In genomic region chr5:1524481-1524798, GRCh38 we compare ENCODE assay signal across 9 cellular contexts. TPM values are rescaled to one million over a fixed set of nuclear protein-coding genes. Genes with fewer than 3 reads are reported as not detected.
DNase-seq lines count a peak whose midpoint lies in the region; ATAC-seq, FAIRE-seq and TF ChIP-seq lines count a peak whose summit lies in the region.
"Had no signal": no experiment of that assay in that cellular context is flagged by ENCODE, and none has a peak within 500 bp of the region (broad histone marks: within the 10 kb centered on the region; RNA-seq: fewer than 3 reads in every experiment).

No MANE protein-coding gene starts in this region.

- peak overlapping the region; percentile 72 for H3K27ac Mint-ChIP-seq in activated CD4-positive, alpha-beta T cell treated with anti-CD3 and anti-CD28 coated beads, Interleukin-2, amount 10 ng/mL, durations not matched to agents 7 days and 5 days

- ATAC-seq in K562, result peak; percentile 11
- ATAC-seq in right lobe of liver, result peak in 3 of 4 donors; percentile 2 to 9 (median 5)
- ATAC-seq in GM18909 (IDR thresholded peaks at IDR 0.05; ENCODE audit: poor library complexity, unreplicated experiment), result no peak

- peaks cover 16 to 47% of the 10 kb centered on the region in 2 experiments; a peak in 3 of 5 replicates for H3K4me1 ChIP-seq in K562 (replicated peaks in 1 of 2; ENCODE audit: control insufficient read depth in 2 of 2, insufficient read depth in 2 of 2, low read length in 2 of 2)
- H3K4me1 ChIP-seq in right lobe of liver, result peaks cover 0 to 4% (median 0%) of the 10 kb centered on the region in 4 donors
- peaks cover 0 to 26% (median 21%) of the 10 kb centered on the region in 4 donors for H3K4me1 ChIP-seq in tibial artery

- no peaks in the 10 kb centered on the region for H3K9me1 ChIP-seq in K562 (ENCODE audit: control insufficient read depth, insufficient read depth, low read length)

- H3K9me3 ChIP-seq in K562 (replicated peaks; ENCODE audit: control insufficient read depth, insufficient read depth, low read depth, low read length) (no peaks in the 10 kb centered on the region), right lobe of liver (no peaks in the 10 kb centered on the region), tibial artery (no peaks in the 10 kb centered on the region)

- H3K36me3 ChIP-seq in K562 (ENCODE audit: control insufficient read depth, insufficient read depth, low read length), result peaks cover 4% of the 10 kb centered on the region; the same call in 1 of the 3 replicates
- no peaks in the 10 kb centered on the region for H3K36me3 ChIP-seq in right lobe of liver
- H3K36me3 ChIP-seq in tibial artery, result peaks cover 0 to 14% (median 6%) of the 10 kb centered on the region in 3 donors

- POLR2A ChIA-PET in activated CD4-positive, alpha-beta T cell treated with anti-CD3 and anti-CD28 coated beads, Interleukin-2, amount 10 ng/mL, durations not matched to agents 7 days and 5 days (lab: Charles Lee), result no interaction called here
- POLR2A ChIA-PET in K562 (lab: Yijun Ruan, JAX), result interaction anchor here (1.1 to 1.2 kb wide), 2 partner anchors 12 to 17 kb away, joined by 3 read pairs; no protein-coding TSS in a partner anchor

- TF ChIP-seq POLR2A in K562 (conservative IDR thresholded peaks at IDR 0.05), result no peak
- TF ChIP-seq POLR2A in right lobe of liver (IDR thresholded peaks at IDR 0.05), result no peak

- H3K27me3 Mint-ChIP-seq in activated CD4-positive, alpha-beta T cell treated with anti-CD3 and anti-CD28 coated beads, Interleukin-2, amount 10 ng/mL, durations not matched to agents 7 days and 5 days, result peaks cover 2% of the 10 kb centered on the region

- no peak for FAIRE-seq in K562 (lab: Jason Lieb, UNC)
- FAIRE-seq: endometrium had no signal

- peak overlapping the region; percentile 72 to 95 for H3K9ac ChIP-seq in K562 (ENCODE audit: insufficient read depth in 1 of 2, low read depth in 2 of 2, low read length in 2 of 2)

- peaks cover 13% of the 10 kb centered on the region for H3K36me3 Mint-ChIP-seq in activated CD4-positive, alpha-beta T cell treated with anti-CD3 and anti-CD28 coated beads, Interleukin-2, amount 10 ng/mL, durations not matched to agents 7 days and 5 days (ENCODE audit: low read depth)

- H2AFZ ChIP-seq in K562 (ENCODE audit: low read depth, low read length), result peak overlapping the region; percentile 94

- intact Hi-C loops in K562 (cut with micrococcal nuclease) (no loop called here), right lobe of liver (cut with DNase I) (no loop called here), tibial artery (cut with DNase I; ENCODE audit: low total_unique reads) (loop anchor here (10.0 kb wide), 1 partner anchor 110 kb away; no protein-coding TSS in a partner anchor)

- TF ChIP-seq RAD21 in K562 (CRISPR knock-in tag; conservative IDR thresholded peaks at IDR 0.05 in 1 of 2, IDR thresholded peaks at IDR 0.05 in 1 of 2), result no peak

- peak overlapping the region; percentile 73 for H3K4me2 ChIP-seq in K562 (ENCODE audit: insufficient read depth, low read length)

- H3K9me3 Mint-ChIP-seq in activated CD4-positive, alpha-beta T cell treated with anti-CD3 and anti-CD28 coated beads, Interleukin-2, amount 10 ng/mL, durations not matched to agents 7 days and 5 days, result no peaks in the 10 kb centered on the region

- H3K4me3 Mint-ChIP-seq in activated CD4-positive, alpha-beta T cell treated with anti-CD3 and anti-CD28 coated beads, Interleukin-2, amount 10 ng/mL, durations not matched to agents 7 days and 5 days, result peak overlapping the region; percentile 58

- H3K27me3 ChIP-seq in K562 (ENCODE audit: control insufficient read depth in 2 of 2, insufficient read depth in 2 of 2, low read length in 2 of 2) (peaks cover 0 to 3% of the 10 kb centered on the region in 2 experiments; a peak in 1 of 5 replicates), right lobe of liver (no peaks in the 10 kb centered on the region), tibial artery (no peaks in the 10 kb centered on the region)

- 84% methylated on average over 12 of the region's 13 CpGs for WGBS in K562 (ENCODE audit: insufficient coverage, low coverage, missing lambda C conversion rate)
- 0% methylated on average over 1 of the region's 13 CpGs for WGBS in right lobe of liver (ENCODE audit: insufficient coverage, low coverage, low lambda C conversion rate, missing lambda C conversion rate)

- peaks cover 11% of the 10 kb centered on the region; the same call in 1 of the 3 replicates for H3K79me2 ChIP-seq in K562 (ENCODE audit: control insufficient read depth, insufficient read depth, low read length)

- TF ChIP-seq CTCF in K562 (IDR thresholded peaks at IDR 0.05 in 2 of 3, conservative IDR thresholded peaks at IDR 0.05 in 1 of 3; ENCODE audit: insufficient read depth in 2 of 3, low read depth in 1 of 3, low read length in 3 of 3), result no peak
- TF ChIP-seq CTCF in right lobe of liver (IDR thresholded peaks at IDR 0.05), result no peak
- no peak for TF ChIP-seq CTCF in tibial artery (IDR thresholded peaks at IDR 0.05)

- no peak for DNase-seq in activated CD4-positive, alpha-beta T cell treated with anti-CD3 and anti-CD28 coated beads, Interleukin-2, amount 10 ng/mL, durations not matched to agents 7 days and 5 days
- no peak for DNase-seq in activated CD4-positive, alpha-beta T cell treated with anti-CD3 and anti-CD28 coated beads, Interleukin-2, amount 50 U/mL, for 1 hour
- DNase-seq in K562 (ENCODE audit: extremely low read depth in 1 of 4, low spot score in 3 of 4) (no peak), right lobe of liver (no peak), tibial artery (peak; percentile 20 to 66), HuH-7.5 (ENCODE audit: low spot score) (no peak), mucosa of gallbladder (ENCODE audit: low spot score) (no peak)

- H3K4me3 ChIP-seq in K562, result peak overlapping the region; percentile 58
- H3K4me3 ChIP-seq in right lobe of liver, result peak overlapping the region; percentile 69 to 89 (median 70)
- peak overlapping the region; percentile 65 to 80 for H3K4me3 ChIP-seq in tibial artery

- CTCF ChIA-PET in activated CD4-positive, alpha-beta T cell treated with anti-CD3 and anti-CD28 coated beads, Interleukin-2, amount 10 ng/mL, durations not matched to agents 7 days and 5 days (lab: Charles Lee), result no interaction called here
- CTCF ChIA-PET in K562 (lab: Yijun Ruan, JAX; ENCODE audit: low intra/inter-chr PET ratio), result no interaction called here

- TF ChIP-seq EP300 in K562 (IDR thresholded peaks at IDR 0.05; ENCODE audit: low read length), result peak; percentile 0; the same call in 1 of the 2 replicates

- peaks cover 16% of the 10 kb centered on the region for H3K4me1 Mint-ChIP-seq in activated CD4-positive, alpha-beta T cell treated with anti-CD3 and anti-CD28 coated beads, Interleukin-2, amount 10 ng/mL, durations not matched to agents 7 days and 5 days

- in situ Hi-C loops in K562 (cut with MboI), result no loop called here

- no TSS peak for BruUV-seq in K562 (replicated peaks; lab: Mats Ljungman, UMichigan)

- H3K27ac ChIP-seq in K562 (ENCODE audit: extremely low read depth, low read depth, low read length) (peak overlapping the region; percentile 82), right lobe of liver (peak overlapping the region; percentile 79 to 94 (median 82)), tibial artery (peak overlapping the region; percentile 90 to 91)

- peaks cover 9% of the 10 kb centered on the region for H4K20me1 ChIP-seq in K562 (replicated peaks; ENCODE audit: control insufficient read depth, insufficient read depth, low read length)

TF ChIP-seq in K562, 482 proteins besides CTCF, POLR2A, EP300 and RAD21 (continues in another document):
- TF ChIP-seq MAZ (CRISPR knock-in tag; conservative IDR thresholded peaks at IDR 0.05 in 1 of 2, IDR thresholded peaks at IDR 0.05 in 1 of 2) (0 out of 4 replicates have a peak, but pooled peaks of 1 of the 2 experiments have one; percentile 16), ZBTB1 (CRISPR knock-in tag; IDR thresholded peaks at IDR 0.05; ENCODE audit: borderline replicate concordance, low read depth) (no peak), RBBP5 (IDR thresholded peaks at IDR 0.05; ENCODE audit: borderline replicate concordance, insufficient read depth, low read length, poor library complexity, severe bottlenecking) (no peak), ZBTB17 (CRISPR knock-in tag; IDR thresholded peaks at IDR 0.05) (0 out of 2 replicates have a peak, but pooled peaks have one; percentile 1), BRF1 (IDR thresholded peaks at IDR 0.05; ENCODE audit: borderline replicate concordance, extremely low read depth, insufficient read length) (no peak), ZNF695 (CRISPR knock-in tag; IDR thresholded peaks at IDR 0.05) (0 out of 2 replicates have a peak, but pooled peaks have one; percentile 14)

RNA-seq across cellular contexts. Expression of gene LPCAT1, which starts 0.7 kb away (rescaled TPM):
- 10 to 100 TPM; 69.5 to 77.0 TPM for total RNA-seq in activated CD4-positive, alpha-beta T cell treated with anti-CD3 and anti-CD28 coated beads, Interleukin-2, amount 10 ng/mL, durations not matched to agents 7 days and 5 days
- total RNA-seq in K562 (2011; cell fraction: chromatin; rRNA removed; ENCODE audit: low replicate concordance), result 26.9 and 48.0 TPM in 2 replicates
- 30.5 and 38.2 TPM in 2 replicates for total RNA-seq in K562 (2011; cell fraction: nucleolus; rRNA removed)
- 24.9 and 32.4 TPM in 2 replicates for total RNA-seq in K562 (2011; cell fraction: nucleoplasm; rRNA removed)
- total RNA-seq in K562 (2014; rRNA removed) (13.6 and 13.9 TPM in 2 replicates), K562 (2014; rRNA removed; fragmentation: Illumina TruSeq; extraction: Trizol) (9.2 and 11.1 TPM in 2 replicates), K562 (2015; rRNA removed; fragmentation: Illumina TruSeq; extraction: Trizol) (15.5 and 18.4 TPM in 2 replicates), K562 (2021) (18.4 and 20.8 TPM in 2 replicates), right lobe of liver (10 to 100 TPM in 3 of 6 experiments, 1 to 10 TPM in 3; 6.9 to 38.6 (median 13.1) TPM), mucosa of gallbladder (119 TPM)
- polyA plus RNA-seq in K562 (2011; rRNA removed) (17.0 and 20.6 TPM in 2 replicates), K562 (2014; fragmentation: Illumina TruSeq; extraction: Trizol) (15.2 TPM in 2 replicates), K562 (2014; fragmentation: Nextera tagmentation; extraction: Ambion mirVana) (under 1 TPM; 0.14 to 0.53 TPM), K562 (2014; rRNA removed) (13.1 and 14.9 TPM in 2 replicates)
- polyA plus RNA-seq in K562 (2011; cell fraction: cytosol; rRNA removed), result 14.5 and 16.7 TPM in 2 replicates
- polyA plus RNA-seq in K562 (2011; cell fraction: nucleus; rRNA removed), result 32.2 and 34.4 TPM in 2 replicates
- polyA plus RNA-seq in K562 (2012), result 10.5 and 12.5 TPM in 2 replicates
- 10.9 and 14.5 TPM in 2 replicates for polyA minus RNA-seq in K562 (2011; rRNA and poly(A)+ RNA removed)
- polyA minus RNA-seq in K562 (2011; cell fraction: cytosol; rRNA and poly(A)+ RNA removed), result 13.2 and 14.3 TPM in 2 replicates
- 9.4 and 24.4 TPM in 2 replicates for polyA minus RNA-seq in K562 (2011; cell fraction: nucleus; rRNA and poly(A)+ RNA removed)

Comparison
In these comparisons a context has a peak if more than half of its experiments do, and no peak if none do; other contexts are left out.
1. DNase-seq: peak in tibial artery (2 of 2); none in activated CD4-positive, alpha-beta T cell treated with anti-CD3 and anti-CD28 coated beads, Interleukin-2, amount 10 ng/mL, durations not matched to agents 7 days and 5 days (single experiment), activated CD4-positive, alpha-beta T cell treated with anti-CD3 and anti-CD28 coated beads, Interleukin-2, amount 50 U/mL, for 1 hour (single experiment), K562 (0 of 4), right lobe of liver (0 of 3), HuH-7.5 (single experiment) and mucosa of gallbladder (single experiment).
2. Peak in every context shown above with its lines, with median percentiles within 50 percentile points of each other: H3K27ac ChIP-seq and H3K4me3 ChIP-seq.